In genomic region chr6:41733349-41733706, GRCh38 we compare ENCODE assay signal across 8 cellular contexts. TPM values are rescaled to one million over a fixed set of nuclear protein-coding genes. Genes with fewer than 3 reads are reported as not detected.
A peak's percentile ranks its signal among the peaks of the same experiment; 100 is the strongest.
DNase-seq lines count a peak whose midpoint lies in the region; ATAC-seq and TF ChIP-seq lines count a peak whose summit lies in the region.

No MANE protein-coding gene starts in this region.

- CTCF ChIA-PET in activated naive CD4-positive, alpha-beta T cell treated with anti-CD3 and anti-CD28 coated beads, Interleukin-2, amount 10 ng/mL, durations not matched to agents 7 days and 5 days (lab: Charles Lee) = interaction anchor here (1.2 to 3.6 kb wide), 8 partner anchors 12 to 53 kb away, joined by 3 to 30 read pairs (median 6); no protein-coding TSS in a partner anchor

- ATAC-seq in lung (ENCODE audit: insufficient read depth, low FRiP score) = no peak
- no peak for ATAC-seq in upper lobe of left lung (ENCODE audit: low FRiP score in 2 of 2)
- no peak for ATAC-seq in GM21576 (IDR thresholded peaks at IDR 0.05; ENCODE audit: unreplicated experiment)

- H3K4me3 Mint-ChIP-seq in activated naive CD4-positive, alpha-beta T cell treated with anti-CD3 and anti-CD28 coated beads, Interleukin-2, amount 10 ng/mL, durations not matched to agents 7 days and 5 days = peak overlapping the region; percentile 86

- H3K27ac ChIP-seq in lung (ENCODE audit: low read depth in 1 of 2, low read length in 1 of 2) (peak overlapping the region; percentile 86 to 98), upper lobe of left lung (peak overlapping the region; percentile 94 to 99 (median 96))

- TF ChIP-seq EP300 in upper lobe of left lung (IDR thresholded peaks at IDR 0.05) = no peak

- peak overlapping the region; percentile 82 for H3K27ac Mint-ChIP-seq in activated naive CD4-positive, alpha-beta T cell treated with anti-CD3 and anti-CD28 coated beads, Interleukin-2, amount 10 ng/mL, durations not matched to agents 7 days and 5 days

- no peaks in the 10 kb centered on the region for H3K9me3 Mint-ChIP-seq in activated naive CD4-positive, alpha-beta T cell treated with anti-CD3 and anti-CD28 coated beads, Interleukin-2, amount 10 ng/mL, durations not matched to agents 7 days and 5 days

- no peaks in the 10 kb centered on the region for H3K36me3 Mint-ChIP-seq in activated naive CD4-positive, alpha-beta T cell treated with anti-CD3 and anti-CD28 coated beads, Interleukin-2, amount 10 ng/mL, durations not matched to agents 7 days and 5 days

- TF ChIP-seq POLR2A in upper lobe of left lung (IDR thresholded peaks at IDR 0.05) = no peak

- no peaks in the 10 kb centered on the region for H3K27me3 ChIP-seq in lung (ENCODE audit: control insufficient read depth, insufficient read depth)
- H3K27me3 ChIP-seq in upper lobe of left lung = no peaks in the 10 kb centered on the region

- H3K27me3 Mint-ChIP-seq in activated naive CD4-positive, alpha-beta T cell treated with anti-CD3 and anti-CD28 coated beads, Interleukin-2, amount 10 ng/mL, durations not matched to agents 7 days and 5 days = peaks cover 9% of the 10 kb centered on the region

- in situ Hi-C loops in astrocyte of the spinal cord (cut with HindIII; ENCODE audit: low sequenced_read_pairs) = no loop called here

- peaks cover 20 to 24% of the 10 kb centered on the region in 2 donors for H3K4me1 ChIP-seq in lung (ENCODE audit: control insufficient read depth in 2 of 2, insufficient read depth in 2 of 2, low read length in 2 of 2)
- H3K4me1 ChIP-seq in upper lobe of left lung = peaks cover 35 to 56% (median 46%) of the 10 kb centered on the region in 4 donors

- H3K4me3 ChIP-seq in astrocyte of the spinal cord (ENCODE audit: low read depth, low read length) (peak overlapping the region; percentile 67), lung (no peak overlapping the region), upper lobe of left lung (peak overlapping the region in 3 of 4 donors; percentile 89 to 98 (median 97))

- H3K4me1 Mint-ChIP-seq in activated naive CD4-positive, alpha-beta T cell treated with anti-CD3 and anti-CD28 coated beads, Interleukin-2, amount 10 ng/mL, durations not matched to agents 7 days and 5 days = peaks cover 50% of the 10 kb centered on the region

- H3K9me3 ChIP-seq in lung (ENCODE audit: control insufficient read depth in 2 of 2, insufficient read depth in 1 of 2, low read length in 1 of 2) = no peaks in the 10 kb centered on the region
- no peaks in the 10 kb centered on the region for H3K9me3 ChIP-seq in upper lobe of left lung

- TF ChIP-seq CTCF in astrocyte of the spinal cord (IDR thresholded peaks at IDR 0.05; ENCODE audit: low read depth, low read length) (no peak), lung (IDR thresholded peaks at IDR 0.05; ENCODE audit: control extremely low read depth, extremely low read depth) (no peak), upper lobe of left lung (IDR thresholded peaks at IDR 0.05) (no peak)

- peaks cover 0 to 2% of the 10 kb centered on the region in 2 donors for H3K36me3 ChIP-seq in lung (ENCODE audit: control insufficient read depth in 2 of 2, insufficient read depth in 2 of 2, low read length in 2 of 2)
- H3K36me3 ChIP-seq in upper lobe of left lung = peaks cover 0 to 2% (median 0%) of the 10 kb centered on the region in 4 donors

- WGBS in lung, 2 donors = 59 to 76% methylated on average over 11 of the region's 11 CpGs
- 66 to 71% methylated on average over 9 to 11 of the region's 11 CpGs for WGBS in upper lobe of left lung, 2 donors

- DNase-seq in activated naive CD4-positive, alpha-beta T cell treated with anti-CD3 and anti-CD28 coated beads, Interleukin-2, amount 10 ng/mL, durations not matched to agents 7 days and 5 days = no peak
- no peak for DNase-seq in activated naive CD4-positive, alpha-beta T cell (lab: John Stamatoyannopoulos, UW)
- DNase-seq in astrocyte of the spinal cord (ENCODE audit: low read depth, low spot score) (no peak), lung (ENCODE audit: low spot score) (no peak), upper lobe of left lung (peak in 1 of 2 donors; percentile 79), NCI-H226 (no peak)
- no peak for DNase-seq in activated effector memory CD4-positive, alpha-beta T cell treated with anti-CD3 and anti-CD28 coated beads, Interleukin-2, amount 50 U/mL, for 16 hours

RNA-seq across cellular contexts. Expression of gene TFEB, which starts 2.1 kb away (rescaled TPM):
- total RNA-seq in lung (10 to 100 TPM; 13.3 to 38.4 TPM), upper lobe of left lung (10 to 100 TPM; 20.2 to 46.0 (median 27.3) TPM)
- polyA plus RNA-seq in lung = 10 to 100 TPM; 23.1 to 32.5 TPM

RNA-seq across cellular contexts. Expression of gene PGC, which starts 13.9 kb away (rescaled TPM):
- total RNA-seq in lung (100 to 1,000 TPM in 1 of 2 donors, 10 to 100 TPM in 1; 19.2 to 586 TPM), upper lobe of left lung (1,000 to 10,000 TPM in 2 of 6 donors, 100 to 1,000 TPM in 4; 241 to 4,380 (median 659) TPM)
- polyA plus RNA-seq in lung = 1,000 to 10,000 TPM in 1 of 2 donors, 100 to 1,000 TPM in 1; 348 to 1,394 TPM

RNA-seq across cellular contexts. Expression of gene FRS3, which starts 46.4 kb away (rescaled TPM):
- 10 to 100 TPM in 1 of 2 donors, 1 to 10 TPM in 1; 7.3 to 11.2 TPM for total RNA-seq in lung
- 1 to 10 TPM; 3.7 to 6.5 TPM for polyA plus RNA-seq in lung
- total RNA-seq in upper lobe of left lung = 10 to 100 TPM in 1 of 6 donors, 1 to 10 TPM in 5; 4.1 to 26.2 (median 6.8) TPM

RNA-seq across cellular contexts. Expression of gene PRICKLE4, which starts 47.3 kb away (rescaled TPM):
- total RNA-seq in lung (1 to 10 TPM; 6.9 TPM), upper lobe of left lung (100 to 1,000 TPM in 1 of 6 donors, 10 to 100 TPM in 4, 1 to 10 TPM in 1; 9.3 to 133 (median 14.6) TPM)
- 1 to 10 TPM; 2.9 to 4.1 TPM for polyA plus RNA-seq in lung

RNA-seq across cellular contexts. Expression of gene TOMM6, which starts 54.2 kb away (rescaled TPM):
- total RNA-seq in lung (100 to 1,000 TPM in 1 of 2 donors, 10 to 100 TPM in 1; 43.5 to 172 TPM), upper lobe of left lung (100 to 1,000 TPM in 3 of 6 donors, 10 to 100 TPM in 2, 1 to 10 TPM in 1; 7.3 to 169 (median 96.9) TPM)
- 100 to 1,000 TPM; 236 to 313 TPM for polyA plus RNA-seq in lung
